Comparison of ENCODE assay signal across 16 cellular contexts in genomic region chr11:897226-898159, GRCh38. TPM values are rescaled to one million over a fixed set of nuclear protein-coding genes. Genes with fewer than 3 reads are reported as not detected.
DNase-seq lines count a peak whose midpoint lies in the region; ATAC-seq and TF ChIP-seq lines count a peak whose summit lies in the region.
"Had no signal": no experiment of that assay in that cellular context is flagged by ENCODE, and none has a peak within 500 bp of the region (broad histone marks: within the 10 kb centered on the region; RNA-seq: fewer than 3 reads in every experiment).

No MANE protein-coding gene starts in this region.

- in situ Hi-C loops in Panc1 (cut with HindIII; ENCODE audit: low pct_unique_long_range_greater_than_20kb, low sequenced_read_pairs): no loop called here
- in situ Hi-C loops in KBM-7 (cut with MboI; ENCODE audit: low pct_unique_long_range_greater_than_20kb, low sequenced_read_pairs): no loop called here

- POLR2A ChIA-PET in A673 (lab: Charles Lee; ENCODE audit: low non-redundant PET): no interaction called here
- POLR2A ChIA-PET in Panc1 (lab: Charles Lee): no interaction called here

- BruUV-seq in A673 (replicated peaks; lab: Mats Ljungman, UMichigan) (no TSS peak), Panc1 (replicated peaks; lab: Mats Ljungman, UMichigan) (no TSS peak)

- peaks cover 17% of the 10 kb centered on the region for H3K4me1 ChIP-seq in A673 (ENCODE audit: insufficient read depth, low read length, poor library complexity, severe bottlenecking)
- peaks cover 8% of the 10 kb centered on the region for H3K4me1 ChIP-seq in Panc1 (ENCODE audit: control insufficient read depth, insufficient read depth, low read length)
- peaks cover 12% of the 10 kb centered on the region for H3K4me1 ChIP-seq in muscle layer of colon (ENCODE audit: insufficient read depth, low read length)
- H3K4me1 ChIP-seq: A549 had no signal

- no peak overlapping the region for H3K27ac Mint-ChIP-seq in T-helper 2 cell treated with Interferon-gamma antibody and Interleukin-4, amounts not matched to agents 5 μg/mL and 100 μg/mL, for 36 hours
- H3K27ac Mint-ChIP-seq: CD14-positive monocyte, HFFc6 had no signal

- peaks cover 5% of the 10 kb centered on the region for H3K36me3 Mint-ChIP-seq in T-helper 2 cell treated with Interferon-gamma antibody and Interleukin-4, amounts not matched to agents 5 μg/mL and 100 μg/mL, for 36 hours (ENCODE audit: low read depth)

- intact Hi-C loops in A673 (cut with micrococcal nuclease; ENCODE audit: unreplicated experiment) (no loop called here), Panc1 (cut with micrococcal nuclease; ENCODE audit: unreplicated experiment) (no loop called here)

- H3K36me3 ChIP-seq in A673 (ENCODE audit: insufficient read depth, low read length, poor library complexity, severe bottlenecking) (peaks cover 30% of the 10 kb centered on the region), Panc1 (ENCODE audit: control insufficient read depth, insufficient read depth, low read length) (peaks cover 10% of the 10 kb centered on the region; the same call in 1 of the 2 replicates), muscle layer of colon (ENCODE audit: insufficient read depth, low read length) (peaks cover 22% of the 10 kb centered on the region)

- no peaks in the 10 kb centered on the region for H3K4me1 Mint-ChIP-seq in T-helper 2 cell treated with Interferon-gamma antibody and Interleukin-4, amounts not matched to agents 5 μg/mL and 100 μg/mL, for 36 hours (ENCODE audit: low read depth)
- H3K4me1 Mint-ChIP-seq: CD14-positive monocyte had no signal

- H3K4me3 Mint-ChIP-seq in T-helper 2 cell treated with Interferon-gamma antibody and Interleukin-4, amounts not matched to agents 5 μg/mL and 100 μg/mL, for 36 hours: no peak overlapping the region
- H3K4me3 Mint-ChIP-seq: CD14-positive monocyte, HFFc6 had no signal

- TF ChIP-seq CTCF in A673 (conservative IDR thresholded peaks at IDR 0.05; ENCODE audit: low read depth, low read length) (no peak), Panc1 (IDR thresholded peaks at IDR 0.05) (no peak)

- H3K27ac ChIP-seq in A673 (ENCODE audit: low read depth, low read length, poor library complexity, severe bottlenecking): peak overlapping the region; percentile 80
- H3K27ac ChIP-seq in Panc1 (ENCODE audit: low read length): no peak overlapping the region
- peak overlapping the region; percentile 8 for H3K27ac ChIP-seq in muscle layer of colon (ENCODE audit: low read depth, low read length)
- H3K27ac ChIP-seq: A549, KMS-11 had no signal

- peak; percentile 27 for ATAC-seq in Panc1

- DNase-seq in A673 (ENCODE audit: low spot score) (peak; percentile 78), Panc1 (ENCODE audit: low read depth, low spot score) (no peak), KBM-7 (no peak)
- no peak for DNase-seq in activated naive CD4-positive, alpha-beta T cell (lab: John Stamatoyannopoulos, UW)
- no peak for DNase-seq in T-helper 2 cell treated with Interferon-gamma antibody and Interleukin-4, amounts not matched to agents 5 μg/mL and 100 μg/mL, for 36 hours (ENCODE audit: low spot score)
- DNase-seq: COR-L47, DMS153, GOT3, HFFc6, MG63, NCI-H774, SIG-M5 had no signal

- H3K4me3 ChIP-seq in A673 (ENCODE audit: low read depth, low read length, poor library complexity, severe bottlenecking): no peak overlapping the region
- H3K4me3 ChIP-seq in Panc1 (ENCODE audit: low read depth in 2 of 2, low read length in 2 of 2): no peak overlapping the region
- no peak overlapping the region for H3K4me3 ChIP-seq in muscle layer of colon (ENCODE audit: low read depth in 1 of 2, low read length in 2 of 2)
- H3K4me3 ChIP-seq: A549, MG63 had no signal

- no peaks in the 10 kb centered on the region for H3K9me3 ChIP-seq in A673 (ENCODE audit: low read depth, low read length, poor library complexity, severe bottlenecking)
- H3K9me3 ChIP-seq in Panc1 (ENCODE audit: control insufficient read depth, insufficient read depth, low read depth, low read length): no peaks in the 10 kb centered on the region
- no peaks in the 10 kb centered on the region for H3K9me3 ChIP-seq in muscle layer of colon (ENCODE audit: low read length)
- H3K9me3 ChIP-seq: A549, MG63 had no signal

- H3K27me3 Mint-ChIP-seq in T-helper 2 cell treated with Interferon-gamma antibody and Interleukin-4, amounts not matched to agents 5 μg/mL and 100 μg/mL, for 36 hours (ENCODE audit: low read depth): no peaks in the 10 kb centered on the region

- H3K27me3 ChIP-seq in A673 (replicated peaks; ENCODE audit: insufficient read depth, low read depth, low read length, poor library complexity) (no peaks in the 10 kb centered on the region), Panc1 (ENCODE audit: control insufficient read depth, insufficient read depth, low read length) (no peaks in the 10 kb centered on the region), muscle layer of colon (ENCODE audit: control insufficient read depth in 1 of 2, insufficient read depth in 2 of 2, low read length in 2 of 2) (no peaks in the 10 kb centered on the region)
- H3K27me3 ChIP-seq: MG63 had no signal

- no peaks in the 10 kb centered on the region for H3K9me3 Mint-ChIP-seq in T-helper 2 cell treated with Interferon-gamma antibody and Interleukin-4, amounts not matched to agents 5 μg/mL and 100 μg/mL, for 36 hours
- H3K9me3 Mint-ChIP-seq: CD14-positive monocyte, HFFc6 had no signal

- CTCF ChIA-PET in A673 (lab: Charles Lee) (no interaction called here), Panc1 (lab: Charles Lee) (interaction anchor here (0.7 to 0.9 kb wide), 6 partner anchors 14 to 156 kb away, joined by 3 to 6 read pairs (median 3); partner anchors contain the start of gene CHID1)

- H3K9ac ChIP-seq in muscle layer of colon (ENCODE audit: low read length): no peak overlapping the region
- H3K9ac ChIP-seq: KMS-11 had no signal

RNA-seq across cellular contexts. Expression of gene CHID1, which starts 13.1 kb away (rescaled TPM):
- total RNA-seq in A673 (2021) (101 and 105 TPM in 2 replicates), Panc1 (2021; ENCODE audit: unreplicated experiment) (224 TPM)
- polyA plus RNA-seq in Panc1 (2012; ENCODE audit: insufficient read length): 247 TPM

RNA-seq across cellular contexts. Expression of gene AP2A2, which starts 28.2 kb away (rescaled TPM):
- 62.0 and 68.2 TPM in 2 replicates for total RNA-seq in A673 (2021)
- total RNA-seq in Panc1 (2021; ENCODE audit: unreplicated experiment): 123 TPM
- polyA plus RNA-seq in Panc1 (2012; ENCODE audit: insufficient read length): 238 TPM

RNA-seq across cellular contexts. Expression of gene TSPAN4, which starts 54.8 kb away (rescaled TPM):
- total RNA-seq in A673 (2021): 17.5 and 20.4 TPM in 2 replicates
- 187 TPM for total RNA-seq in Panc1 (2021; ENCODE audit: unreplicated experiment)
- 257 TPM for polyA plus RNA-seq in Panc1 (2012; ENCODE audit: insufficient read length)

RNA-seq across cellular contexts. Expression of gene POLR2L, which starts 55.2 kb away (rescaled TPM):
- total RNA-seq in A673 (2021) (88.7 and 117 TPM in 2 replicates), Panc1 (2021; ENCODE audit: unreplicated experiment) (673 TPM)
- 2,061 TPM for polyA plus RNA-seq in Panc1 (2012; ENCODE audit: insufficient read length)
